13 cellular contexts compared by ENCODE assay signal in the genomic region with DNA sequence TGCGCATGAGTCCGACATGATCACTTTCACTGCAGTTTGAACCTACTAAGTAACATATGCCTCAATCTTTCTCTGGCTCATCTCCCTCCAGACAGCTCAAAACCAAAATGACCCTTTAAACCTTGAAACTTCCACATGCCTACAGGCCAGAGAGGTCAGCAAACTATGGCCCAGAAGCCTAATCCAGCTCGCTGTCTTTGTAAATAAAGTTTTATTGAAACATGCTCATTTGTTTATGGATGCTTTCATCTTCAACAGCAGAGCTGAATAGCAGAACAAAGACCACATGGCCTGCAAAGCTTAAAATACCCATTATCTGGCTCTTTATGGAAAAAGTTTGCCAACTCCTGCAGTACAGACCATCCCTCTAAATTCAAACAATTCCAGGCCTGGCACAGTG. TPM values are rescaled to one million over a fixed set of nuclear protein-coding genes. Genes with fewer than 3 reads are reported as not detected.
DNase-seq lines count a peak whose midpoint lies in the region; ATAC-seq lines count a peak whose summit lies in the region.
"Had no signal": no experiment of that assay in that cellular context is flagged by ENCODE, and none has a peak within 500 bp of the region (broad histone marks: within the 10 kb centered on the region; RNA-seq: fewer than 3 reads in every experiment).

No MANE protein-coding gene starts in this region.

- H3K27ac Mint-ChIP-seq in activated T-cell treated with anti-CD3 and anti-CD28 coated beads, Interleukin-2, amount 50 U/mL, for 24 hours, result peak overlapping the region; percentile 48
- H3K27ac Mint-ChIP-seq in naive thymus-derived CD8-positive, alpha-beta T cell, result peak overlapping the region in 6 of 10 donors; percentile 14 to 95 (median 49)
- H3K27ac Mint-ChIP-seq: activated CD4-positive, alpha-beta memory T cell treated with anti-CD3 and anti-CD28 coated beads for 36 hours; activated naive CD4-positive, alpha-beta T cell treated with anti-CD3 and anti-CD28 coated beads for 36 hours had no signal

- H3K27me3 Mint-ChIP-seq in activated T-cell treated with anti-CD3 and anti-CD28 coated beads, Interleukin-2, amount 50 U/mL, for 24 hours, result no peaks in the 10 kb centered on the region
- H3K27me3 Mint-ChIP-seq in naive thymus-derived CD8-positive, alpha-beta T cell, result no peaks in the 10 kb centered on the region
- H3K27me3 Mint-ChIP-seq: activated CD4-positive, alpha-beta memory T cell treated with anti-CD3 and anti-CD28 coated beads for 36 hours had no signal

- H3K4me1 Mint-ChIP-seq in activated T-cell treated with anti-CD3 and anti-CD28 coated beads, Interleukin-2, amount 50 U/mL, for 24 hours (ENCODE audit: low read depth), result peaks cover 53% of the 10 kb centered on the region
- peaks cover 26 to 66% (median 55%) of the 10 kb centered on the region in 4 donors for H3K4me1 Mint-ChIP-seq in naive thymus-derived CD8-positive, alpha-beta T cell

- no peak for DNase-seq in activated T-cell treated with anti-CD3 and anti-CD28 coated beads, Interleukin-2, amount 50 U/mL, for 24 hours
- no peak for DNase-seq in activated T-cell treated with anti-CD3 and anti-CD28 coated beads, Interleukin-2, amount 50 U/mL, for 48 hours
- DNase-seq in naive thymus-derived CD8-positive, alpha-beta T cell, result no peak
- DNase-seq: activated CD4-positive, alpha-beta memory T cell treated with anti-CD3 and anti-CD28 coated beads for 36 hours; activated naive CD4-positive, alpha-beta T cell treated with anti-CD3 and anti-CD28 coated beads for 36 hours; central memory CD4-positive, alpha-beta T cell; MG63; NCI-H2081 treated with DMSO at 0.1 percent for 48 hours had no signal

- peaks cover 53% of the 10 kb centered on the region for H3K36me3 Mint-ChIP-seq in activated T-cell treated with anti-CD3 and anti-CD28 coated beads, Interleukin-2, amount 50 U/mL, for 24 hours (ENCODE audit: low read depth)
- peaks cover 4 to 26% (median 8%) of the 10 kb centered on the region in 3 donors for H3K36me3 Mint-ChIP-seq in naive thymus-derived CD8-positive, alpha-beta T cell

- no peak overlapping the region for H3K4me3 Mint-ChIP-seq in activated T-cell treated with anti-CD3 and anti-CD28 coated beads, Interleukin-2, amount 50 U/mL, for 24 hours
- H3K4me3 Mint-ChIP-seq in naive thymus-derived CD8-positive, alpha-beta T cell, result peak overlapping the region in 4 of 10 donors; percentile 4 to 94 (median 22)

- POLR2A ChIA-PET in naive thymus-derived CD8-positive, alpha-beta T cell (lab: Charles Lee), result interaction anchor here (0.6 to 4.7 kb wide), 3 partner anchors 10 to 537 kb away, joined by 3 to 47 read pairs (median 4); a partner anchor contains a TSS

- ATAC-seq in naive thymus-derived CD8-positive, alpha-beta T cell, result no peak
- ATAC-seq in HG03520 (IDR thresholded peaks at IDR 0.05; ENCODE audit: unreplicated experiment), result no peak

- no peaks in the 10 kb centered on the region for H3K9me3 Mint-ChIP-seq in activated T-cell treated with anti-CD3 and anti-CD28 coated beads, Interleukin-2, amount 50 U/mL, for 24 hours
- no peaks in the 10 kb centered on the region for H3K9me3 Mint-ChIP-seq in naive thymus-derived CD8-positive, alpha-beta T cell
- H3K9me3 Mint-ChIP-seq: activated CD4-positive, alpha-beta memory T cell treated with anti-CD3 and anti-CD28 coated beads for 36 hours; activated naive CD4-positive, alpha-beta T cell treated with anti-CD3 and anti-CD28 coated beads for 36 hours had no signal

RNA-seq across cellular contexts. Expression of a gene that starts 15.6 kb away (rescaled TPM):
- 10 to 100 TPM; 35.3 to 42.3 TPM for total RNA-seq in naive thymus-derived CD8-positive, alpha-beta T cell
- 10 to 100 TPM; 12.4 to 15.2 (median 12.5) TPM for polyA plus RNA-seq in naive thymus-derived CD8-positive, alpha-beta T cell

RNA-seq across cellular contexts. Expression of a gene that starts 18.1 kb away (rescaled TPM):
- total RNA-seq in naive thymus-derived CD8-positive, alpha-beta T cell, result not detected
- not detected for polyA plus RNA-seq in naive thymus-derived CD8-positive, alpha-beta T cell
- total RNA-seq: activated CD4-positive, alpha-beta memory T cell treated with anti-CD3 and anti-CD28 coated beads for 36 hours; activated naive CD4-positive, alpha-beta T cell treated with anti-CD3 and anti-CD28 coated beads for 36 hours; endothelial cell of umbilical vein; glomerular endothelial cell; kidney epithelial cell; urinary bladder had no signal
- polyA plus RNA-seq: endothelial cell of umbilical vein, urinary bladder had no signal

RNA-seq across cellular contexts. Expression of a gene that starts 22.7 kb away (rescaled TPM):
- total RNA-seq in naive thymus-derived CD8-positive, alpha-beta T cell, result 10 to 100 TPM in 1 of 2 experiments, 1 to 10 TPM in 1; 7.3 to 11.4 TPM
- 1 to 10 TPM in 2 of 3 donors, under 1 TPM in 1; 0.65 to 2.3 (median 1.6) TPM for polyA plus RNA-seq in naive thymus-derived CD8-positive, alpha-beta T cell

RNA-seq across cellular contexts. Expression of a gene that starts 23.4 kb away (rescaled TPM):
- total RNA-seq in naive thymus-derived CD8-positive, alpha-beta T cell, result 100 to 1,000 TPM; 395 to 410 TPM
- 1,000 to 10,000 TPM; 1,119 to 1,289 (median 1,220) TPM for polyA plus RNA-seq in naive thymus-derived CD8-positive, alpha-beta T cell

RNA-seq across cellular contexts. Expression of a gene that starts 47.1 kb away (rescaled TPM):
- 10 to 100 TPM in 1 of 2 experiments, 1 to 10 TPM in 1; 9.7 to 10.4 TPM for total RNA-seq in naive thymus-derived CD8-positive, alpha-beta T cell
- under 1 TPM in 2 of 3 donors, not detected in 1; 0.38 to 0.61 TPM for polyA plus RNA-seq in naive thymus-derived CD8-positive, alpha-beta T cell
- total RNA-seq: endothelial cell of umbilical vein had no signal
- polyA plus RNA-seq: endothelial cell of umbilical vein had no signal
